In genomic region chr10:11424456-11425287, GRCh38 we compare ENCODE assay signal across 9 cellular contexts.
DNase-seq lines count a peak whose midpoint lies in the region; ATAC-seq, FAIRE-seq and TF ChIP-seq lines count a peak whose summit lies in the region.
"Had no signal": no experiment of that assay in that cellular context is flagged by ENCODE, and none has a peak within 500 bp of the region (broad histone marks: within the 10 kb centered on the region; RNA-seq: fewer than 3 reads in every experiment).

No MANE protein-coding gene starts in this region.

- H3K4me2 ChIP-seq in KMS-11: peak overlapping the region; percentile 52

- no peak for ATAC-seq in activated CD8-positive, alpha-beta memory T cell treated with anti-CD3 and anti-CD28 coated beads, Interleukin-2, amount 10 ng/mL, durations not matched to agents 7 days and 5 days
- peak in 1 of 4 donors; percentile 42 for ATAC-seq in psoas muscle
- ATAC-seq in GM19397 (IDR thresholded peaks at IDR 0.05; ENCODE audit: unreplicated experiment): no peak

- no peaks in the 10 kb centered on the region for H3K79me2 ChIP-seq in KMS-11 (ENCODE audit: insufficient read depth, low read depth)

- TF ChIP-seq CTCF in KMS-11 (conservative IDR thresholded peaks at IDR 0.05; ENCODE audit: low read depth, low read length) (peak; percentile 91), glutamatergic neuron (IDR thresholded peaks at IDR 0.05; ENCODE audit: partially characterized antibody, unreplicated experiment) (peak; percentile 84), psoas muscle (IDR thresholded peaks at IDR 0.05) (peak; percentile 57)

- H3K9me3 Mint-ChIP-seq in activated CD8-positive, alpha-beta memory T cell treated with anti-CD3 and anti-CD28 coated beads, Interleukin-2, amount 10 ng/mL, durations not matched to agents 7 days and 5 days (ENCODE audit: low read depth): peaks cover 10% of the 10 kb centered on the region
- H3K9me3 Mint-ChIP-seq in glutamatergic neuron (ENCODE audit: unreplicated experiment): peaks cover 6% of the 10 kb centered on the region

- peaks cover 8% of the 10 kb centered on the region for H3K4me1 Mint-ChIP-seq in activated CD8-positive, alpha-beta memory T cell treated with anti-CD3 and anti-CD28 coated beads, Interleukin-2, amount 10 ng/mL, durations not matched to agents 7 days and 5 days
- peaks cover 2% of the 10 kb centered on the region for H3K4me1 Mint-ChIP-seq in glutamatergic neuron (ENCODE audit: low read depth, unreplicated experiment)

- intact Hi-C loops in psoas muscle (cut with DNase I): no loop called here

- H3K9ac ChIP-seq in KMS-11: no peak overlapping the region

- FAIRE-seq in TTC549 (lab: Jason Lieb, UNC): peak; percentile 3

- peak; percentile 26 for DNase-seq in activated CD8-positive, alpha-beta memory T cell treated with anti-CD3 and anti-CD28 coated beads, Interleukin-2, amount 10 ng/mL, durations not matched to agents 7 days and 5 days
- DNase-seq in activated CD8-positive, alpha-beta memory T cell treated with anti-CD3 and anti-CD28 coated beads for 24 hours: no peak
- DNase-seq in glutamatergic neuron: peak; percentile 75
- DNase-seq in psoas muscle: peak in 1 of 2 donors; percentile 28
- DNase-seq in stimulated activated CD4-positive, alpha-beta T cell treated with anti-CD3 and anti-CD28 coated beads, Interleukin-4, amount 100 ng/mL, for 24 hours: no peak

- H3K36me3 ChIP-seq in KMS-11 (ENCODE audit: insufficient read depth) (no peaks in the 10 kb centered on the region), psoas muscle (ENCODE audit: insufficient read depth in 1 of 2, low read depth in 1 of 2) (no peaks in the 10 kb centered on the region)

- no peak overlapping the region for H3K4me3 ChIP-seq in KMS-11 (IDR thresholded peaks at IDR 0.05; ENCODE audit: insufficient read depth, low read depth, low read length)
- no peak overlapping the region for H3K4me3 ChIP-seq in psoas muscle

- no peaks in the 10 kb centered on the region for H4K20me1 ChIP-seq in KMS-11 (ENCODE audit: insufficient read depth)

- peak overlapping the region; percentile 41; the same call in 1 of the 2 replicates for H2AFZ ChIP-seq in KMS-11 (ENCODE audit: low read depth)

- H3K9me3 ChIP-seq in psoas muscle: no peaks in the 10 kb centered on the region

- H3K27ac Mint-ChIP-seq in activated CD8-positive, alpha-beta memory T cell treated with anti-CD3 and anti-CD28 coated beads, Interleukin-2, amount 10 ng/mL, durations not matched to agents 7 days and 5 days: no peak overlapping the region
- no peak overlapping the region for H3K27ac Mint-ChIP-seq in glutamatergic neuron (ENCODE audit: unreplicated experiment)
- H3K27ac Mint-ChIP-seq: stimulated activated naive CD8-positive, alpha-beta T cell treated with anti-CD3 and anti-CD28 coated beads, Interleukin-15, Interleukin-2, amounts not matched to agents 100 ng/mL and 50 ng/mL, for 24 hours had no signal

- H3K27me3 ChIP-seq in KMS-11 (ENCODE audit: insufficient read depth, low read depth): no peaks in the 10 kb centered on the region
- no peaks in the 10 kb centered on the region for H3K27me3 ChIP-seq in psoas muscle (ENCODE audit: insufficient read depth in 3 of 3, low read length in 2 of 3)

- peaks cover 26% of the 10 kb centered on the region for H3K4me1 ChIP-seq in KMS-11 (ENCODE audit: low read depth, poor library complexity, severe bottlenecking)
- H3K4me1 ChIP-seq in psoas muscle: no peaks in the 10 kb centered on the region

- H3K27me3 Mint-ChIP-seq in activated CD8-positive, alpha-beta memory T cell treated with anti-CD3 and anti-CD28 coated beads, Interleukin-2, amount 10 ng/mL, durations not matched to agents 7 days and 5 days: peaks cover 3% of the 10 kb centered on the region
- peaks cover 2% of the 10 kb centered on the region for H3K27me3 Mint-ChIP-seq in glutamatergic neuron (ENCODE audit: unreplicated experiment)
- H3K27me3 Mint-ChIP-seq: stimulated activated naive CD8-positive, alpha-beta T cell treated with anti-CD3 and anti-CD28 coated beads, Interleukin-15, Interleukin-2, amounts not matched to agents 100 ng/mL and 50 ng/mL, for 24 hours had no signal

- peaks cover 9% of the 10 kb centered on the region for H3K36me3 Mint-ChIP-seq in activated CD8-positive, alpha-beta memory T cell treated with anti-CD3 and anti-CD28 coated beads, Interleukin-2, amount 10 ng/mL, durations not matched to agents 7 days and 5 days
- H3K36me3 Mint-ChIP-seq in glutamatergic neuron (ENCODE audit: unreplicated experiment): peaks cover 17% of the 10 kb centered on the region

- H3K27ac ChIP-seq in KMS-11 (peak overlapping the region; percentile 63), psoas muscle (no peak overlapping the region)

- CTCF ChIA-PET in activated CD8-positive, alpha-beta memory T cell treated with anti-CD3 and anti-CD28 coated beads, Interleukin-2, amount 10 ng/mL, durations not matched to agents 7 days and 5 days (lab: Charles Lee): interaction anchor here (0.7 kb wide), 1 partner anchor 283 kb away, joined by 3 read pairs; no protein-coding TSS in a partner anchor

- H3K4me3 Mint-ChIP-seq in activated CD8-positive, alpha-beta memory T cell treated with anti-CD3 and anti-CD28 coated beads, Interleukin-2, amount 10 ng/mL, durations not matched to agents 7 days and 5 days: no peak overlapping the region
- no peak overlapping the region for H3K4me3 Mint-ChIP-seq in glutamatergic neuron (ENCODE audit: unreplicated experiment)
- H3K4me3 Mint-ChIP-seq: stimulated activated naive CD8-positive, alpha-beta T cell treated with anti-CD3 and anti-CD28 coated beads, Interleukin-15, Interleukin-2, amounts not matched to agents 100 ng/mL and 50 ng/mL, for 24 hours had no signal

- 39 to 45% (median 41%) methylated on average over 11 of the region's 11 CpGs for WGBS in psoas muscle, 3 donors

Comparison
In these comparisons a context has a peak if more than half of its experiments do, and no peak if none do; other contexts are left out.
1. DNase-seq: peak in activated CD8-positive, alpha-beta memory T cell treated with anti-CD3 and anti-CD28 coated beads, Interleukin-2, amount 10 ng/mL, durations not matched to agents 7 days and 5 days (single experiment) and glutamatergic neuron (single experiment); none in activated CD8-positive, alpha-beta memory T cell treated with anti-CD3 and anti-CD28 coated beads for 24 hours (single experiment) and stimulated activated CD4-positive, alpha-beta T cell treated with anti-CD3 and anti-CD28 coated beads, Interleukin-4, amount 100 ng/mL, for 24 hours (single experiment).
2. Peak in every context shown above with its lines, with median percentiles within 50 percentile points of each other: CTCF ChIP-seq.